23 cellular contexts compared by ENCODE assay signal in genomic region chr14:89988787-89989186, GRCh38.
"Had no signal": no experiment of that assay in that cellular context is flagged by ENCODE, and none has a peak within 500 bp of the region (broad histone marks: within the 10 kb centered on the region; RNA-seq: fewer than 3 reads in every experiment).

No MANE protein-coding gene starts in this region.

- H3K4me2 ChIP-seq: smooth muscle cell had no signal

- DNase-seq: hippocampal formation; islet precursor cell; left ventricle myocardium inferior; midbrain; mucosa of descending colon; naive thymus-derived CD4-positive, alpha-beta T cell; ovary; right lobe of liver; stimulated activated CD4-positive, alpha-beta T cell treated with anti-CD3 and anti-CD28 coated beads, Interleukin-1b, Interleukin-23, amount 100 ng/mL, for 48 hours; stimulated activated CD4-positive, alpha-beta T cell treated with anti-CD3 and anti-CD28 coated beads, Interleukin-2, amount 100 ng/mL, for 48 hours; stimulated activated CD4-positive, alpha-beta T cell treated with anti-CD3 and anti-CD28 coated beads, Interleukin-4, amount 100 ng/mL, for 4 hours; stimulated activated CD8-positive, alpha-beta memory T cell treated with anti-CD3 and anti-CD28 coated beads, Interleukin-4, amount 100 ng/mL, for 48 hours; stimulated activated naive CD4-positive, alpha-beta T cell treated with Interleukin-2 at 50 U/mL for 16 hours; stimulated activated naive CD8-positive, alpha-beta T cell treated with anti-CD3 and anti-CD28 coated beads, Interleukin-15, amount 100 ng/mL, for 72 hours; substantia nigra; upper lobe of left lung had no signal

- H3K4me1 Mint-ChIP-seq: stimulated activated memory B cell treated with anti-CD40 and anti-IgM and Interleukin-4, amounts not matched to agents 10 μg/mL and 1 μg/mL and 100 μg/mL, for 72 hours; stimulated activated naive CD8-positive, alpha-beta T cell treated with anti-CD3 and anti-CD28 coated beads, Interleukin-15, amount 100 ng/mL, for 72 hours had no signal

- H3K27ac Mint-ChIP-seq: naive thymus-derived CD4-positive, alpha-beta T cell; natural killer cell treated with Interleukin-12 subunit alpha and Interleukin-12 subunit beta and Interleukin-15 and Interleukin-18, amount 100 ng/mL, for 72 hours; progenitor cell of endocrine pancreas; stimulated activated memory B cell treated with anti-CD40 and anti-IgM and Interleukin-4, amounts not matched to agents 10 μg/mL and 1 μg/mL and 100 μg/mL, for 72 hours; stimulated activated naive CD8-positive, alpha-beta T cell treated with anti-CD3 and anti-CD28 coated beads, Interleukin-15, amount 100 ng/mL, for 72 hours had no signal

- H3K4me3 Mint-ChIP-seq: naive thymus-derived CD4-positive, alpha-beta T cell; natural killer cell treated with Interleukin-12 subunit alpha and Interleukin-12 subunit beta and Interleukin-15 and Interleukin-18, amount 100 ng/mL, for 72 hours; stimulated activated memory B cell treated with anti-CD40 and anti-IgM and Interleukin-4, amounts not matched to agents 10 μg/mL and 1 μg/mL and 100 μg/mL, for 72 hours; stimulated activated naive CD8-positive, alpha-beta T cell treated with anti-CD3 and anti-CD28 coated beads, Interleukin-15, amount 100 ng/mL, for 72 hours had no signal

- H3K27ac ChIP-seq: left ventricle myocardium inferior, ovary, right atrium auricular region, right lobe of liver, tibial nerve, upper lobe of left lung, vagina had no signal

- H3K4me1 ChIP-seq: left ventricle myocardium inferior, right atrium auricular region, tibial nerve, upper lobe of left lung, vagina had no signal

- H3K9me3 Mint-ChIP-seq: naive thymus-derived CD4-positive, alpha-beta T cell; natural killer cell treated with Interleukin-12 subunit alpha and Interleukin-12 subunit beta and Interleukin-15 and Interleukin-18, amount 100 ng/mL, for 72 hours; stimulated activated memory B cell treated with anti-CD40 and anti-IgM and Interleukin-4, amounts not matched to agents 10 μg/mL and 1 μg/mL and 100 μg/mL, for 72 hours; stimulated activated naive CD8-positive, alpha-beta T cell treated with anti-CD3 and anti-CD28 coated beads, Interleukin-15, amount 100 ng/mL, for 72 hours had no signal

- H3K27me3 ChIP-seq: ovary, right atrium auricular region, right lobe of liver, tibial nerve, upper lobe of left lung, vagina had no signal

- ATAC-seq: mucosa of descending colon; naive thymus-derived CD4-positive, alpha-beta T cell; natural killer cell treated with Interleukin-12 subunit alpha and Interleukin-12 subunit beta and Interleukin-15 and Interleukin-18, amount 100 ng/mL, for 72 hours; right lobe of liver; stimulated activated memory B cell treated with anti-CD40 and anti-IgM and Interleukin-4, amounts not matched to agents 10 μg/mL and 1 μg/mL and 100 μg/mL, for 72 hours; stimulated activated naive CD8-positive, alpha-beta T cell treated with anti-CD3 and anti-CD28 coated beads, Interleukin-15, amount 100 ng/mL, for 72 hours had no signal

- H3K9me3 ChIP-seq: left ventricle myocardium inferior, mucosa of descending colon, ovary, right atrium auricular region, right lobe of liver, tibial nerve, upper lobe of left lung, vagina had no signal

- H3K27me3 Mint-ChIP-seq: naive thymus-derived CD4-positive, alpha-beta T cell; natural killer cell treated with Interleukin-12 subunit alpha and Interleukin-12 subunit beta and Interleukin-15 and Interleukin-18, amount 100 ng/mL, for 72 hours; progenitor cell of endocrine pancreas; stimulated activated memory B cell treated with anti-CD40 and anti-IgM and Interleukin-4, amounts not matched to agents 10 μg/mL and 1 μg/mL and 100 μg/mL, for 72 hours; stimulated activated naive CD8-positive, alpha-beta T cell treated with anti-CD3 and anti-CD28 coated beads, Interleukin-15, amount 100 ng/mL, for 72 hours had no signal
